Comparison of ENCODE assay signal across 5 cellular contexts in the genomic region with DNA sequence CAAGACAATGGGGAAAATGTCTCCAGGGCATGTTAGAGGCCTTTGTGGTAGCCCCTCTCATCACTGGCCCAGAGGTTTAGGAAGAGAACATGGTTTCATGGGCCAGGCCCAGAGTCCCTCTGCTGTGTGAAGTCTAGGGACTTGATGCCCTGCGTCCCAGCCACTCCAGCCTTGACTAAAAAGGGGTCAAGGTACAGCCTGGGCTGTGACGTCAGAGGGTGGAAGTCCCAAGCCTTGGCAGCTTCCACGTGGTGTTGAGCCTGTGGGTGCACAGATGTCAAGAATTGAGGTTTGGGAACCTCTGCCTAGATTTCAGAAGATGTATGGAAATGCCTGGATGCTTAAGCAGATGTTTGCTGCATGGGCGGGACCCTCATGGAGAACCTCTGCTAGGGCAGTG.
A peak's percentile ranks its signal among the peaks of the same experiment; 100 is the strongest.
DNase-seq lines count a peak whose midpoint lies in the region; ATAC-seq, FAIRE-seq and TF ChIP-seq lines count a peak whose summit lies in the region.
"Not testable (repeated sequence)": the region's sequence is repeated elsewhere in the genome, so short reads cannot be mapped to it uniquely, and the experiment has no call there.

No MANE protein-coding gene starts in this region.

- TF ChIP-seq CTCF in DND-41 (IDR thresholded peaks at IDR 0.05; ENCODE audit: borderline replicate concordance, extremely low read depth, low read length, poor library complexity, severe bottlenecking); H1 (IDR thresholded peaks at IDR 0.05; ENCODE audit: control extremely low read depth in 1 of 3, insufficient read depth in 1 of 3, low read depth in 1 of 3, low read length in 3 of 3); kidney (IDR thresholded peaks at IDR 0.05; ENCODE audit: borderline replicate concordance, extremely low read depth, insufficient read depth): not testable (repeated sequence)

- peak overlapping the region; percentile 22; the same call in 1 of the 2 replicates for H2AFZ ChIP-seq in DND-41 (ENCODE audit: low read depth, low read length)
- H2AFZ ChIP-seq in H1 (ENCODE audit: low read length): not testable (repeated sequence)

- CTCF ChIA-PET in H1 (lab: Charles Lee; ENCODE audit: partially characterized antibody): not testable (repeated sequence)

- H2BK15ac ChIP-seq in H1 (ENCODE audit: low read length); mesendoderm (replicated peaks; ENCODE audit: low read depth): not testable (repeated sequence)

- not testable (repeated sequence) for H4K91ac ChIP-seq in H1 (replicated peaks; ENCODE audit: insufficient read length, low read length)

- POLR2A ChIA-PET in H1 (lab: Charles Lee; ENCODE audit: partially characterized antibody): not testable (repeated sequence)

- not testable (repeated sequence) for H3K4ac ChIP-seq in H1 (replicated peaks; ENCODE audit: insufficient read length, low read depth, low read length); mesendoderm (ENCODE audit: low read depth, low read length)

- not testable (repeated sequence) for H3K18ac ChIP-seq in H1 (ENCODE audit: extremely low read depth, low read length); mesendoderm (ENCODE audit: low read length)

- H3K27ac ChIP-seq in DND-41 (ENCODE audit: low read length); H1 (ENCODE audit: low read depth, low read length); kidney (ENCODE audit: low read depth in 2 of 2, low read length in 2 of 2); mesendoderm (ENCODE audit: low read depth, low read length): not testable (repeated sequence)

- not testable (repeated sequence) for DNase-seq in DND-41; H1 (ENCODE audit: low read depth in 1 of 2, low spot score in 2 of 2)
- peak; percentile 5 for DNase-seq in NT2/D1 (ENCODE audit: low read depth, low spot score)
- DNase-seq in kidney: peak; percentile 49
- peak; percentile 8 for DNase-seq in mesendoderm

- TF ChIP-seq EP300 in H1 (IDR thresholded peaks at IDR 0.05; ENCODE audit: borderline replicate concordance in 1 of 2, low read depth in 2 of 2, low read length in 2 of 2): not testable (repeated sequence)

- TF ChIP-seq RAD21 in H1 (IDR thresholded peaks at IDR 0.05 in 1 of 2, conservative IDR thresholded peaks at IDR 0.05 in 1 of 2; ENCODE audit: low read depth in 2 of 2, low read length in 2 of 2): not testable (repeated sequence)

- intact Hi-C loops in kidney (cut with DNase I): not testable (repeated sequence)

- not testable (repeated sequence) for H4K8ac ChIP-seq in H1 (ENCODE audit: extremely low read depth, insufficient read depth, low read length); mesendoderm (ENCODE audit: low read depth, low read length)

- peak overlapping the region; percentile 65; the same call in 1 of the 2 replicates for H2AK5ac ChIP-seq in H1 (ENCODE audit: low read depth, low read length)
- not testable (repeated sequence) for H2AK5ac ChIP-seq in mesendoderm (ENCODE audit: low read length)

- ATAC-seq in DND-41 (ENCODE audit: insufficient read depth, low read depth): not testable (repeated sequence)

- not testable (repeated sequence) for H4K5ac ChIP-seq in H1 (ENCODE audit: insufficient read length, low read depth, low read length); mesendoderm (ENCODE audit: low read length)

- not testable (repeated sequence) for H2BK20ac ChIP-seq in H1 (ENCODE audit: low read length)

- not testable (repeated sequence) for FAIRE-seq in H1 (lab: Jason Lieb, UNC); kidney (lab: Jason Lieb, UNC)

- H3K23me2 ChIP-seq in H1 (ENCODE audit: low read depth, low read length): not testable (repeated sequence)

- TF ChIP-seq POLR2A in H1 (IDR thresholded peaks at IDR 0.05; ENCODE audit: control extremely low read depth in 1 of 2, low read depth in 2 of 2, low read length in 2 of 2): not testable (repeated sequence)

- not testable (repeated sequence) for H3K27me3 ChIP-seq in DND-41 (ENCODE audit: insufficient read depth, low read length, poor library complexity); NT2/D1 (ENCODE audit: insufficient read depth, insufficient read length); H1 (replicated peaks in 1 of 4; ENCODE audit: control insufficient read depth in 3 of 4, extremely low read depth in 1 of 4, insufficient read depth in 3 of 4, low read length in 3 of 4); mesendoderm (ENCODE audit: insufficient read depth, low read length, poor library complexity)

- WGBS in H1 (ENCODE audit: extremely low coverage in 1 of 2, insufficient coverage in 1 of 2, insufficient read length in 1 of 2, insufficient replicate concordance in 2 of 2, low coverage in 1 of 2, low lambda C conversion rate in 2 of 2, missing lambda C conversion rate in 1 of 2), 2 experiments: 89% methylated on average over 4 of the region's 4 CpGs; no CpG with 5 or more reads in 1 of the 2 experiments
- no CpG with 5 or more reads among the region's 4 CpGs for WGBS in mesendoderm (ENCODE audit: extremely low coverage, insufficient coverage, low lambda C conversion rate)

- H2BK5ac ChIP-seq in H1 (ENCODE audit: low read depth, low read length); mesendoderm (ENCODE audit: low read length): not testable (repeated sequence)

- not testable (repeated sequence) for H3K9ac ChIP-seq in DND-41 (ENCODE audit: low read depth, low read length); NT2/D1 (ENCODE audit: insufficient read length, low read depth); H1 (replicated peaks in 1 of 4; ENCODE audit: extremely low read depth in 1 of 4, low read depth in 3 of 4, low read length in 3 of 4); kidney (ENCODE audit: low read length in 2 of 2); mesendoderm (ENCODE audit: low read length)

- H3K9me3 ChIP-seq in DND-41 (ENCODE audit: insufficient read depth, low read length, severe bottlenecking): peaks cover 32% of the 10 kb centered on the region
- H3K9me3 ChIP-seq in NT2/D1 (ENCODE audit: insufficient read depth, low read length): peaks cover 27% of the 10 kb centered on the region; the same call in 1 of the 2 replicates
- peaks cover 13 to 17% of the 10 kb centered on the region in 2 experiments for H3K9me3 ChIP-seq in H1 (ENCODE audit: insufficient read depth in 2 of 2, low read depth in 1 of 2, low read length in 1 of 2)
- H3K9me3 ChIP-seq in kidney (ENCODE audit: control insufficient read depth in 1 of 2, low read length in 2 of 2): not testable (repeated sequence)

- H4K20me1 ChIP-seq in DND-41 (ENCODE audit: insufficient read depth, low read length); H1 (replicated peaks in 1 of 2; ENCODE audit: control insufficient read depth in 1 of 2, insufficient read depth in 2 of 2, low read length in 2 of 2): not testable (repeated sequence)

- not testable (repeated sequence) for H3K36me3 ChIP-seq in DND-41 (ENCODE audit: insufficient read depth, low read length); NT2/D1 (ENCODE audit: insufficient read depth, insufficient read length, low read length); H1 (ENCODE audit: control insufficient read depth in 2 of 4, insufficient read depth in 4 of 4, low read length in 3 of 4); kidney (ENCODE audit: control insufficient read depth in 1 of 2, insufficient read depth in 2 of 2, low read length in 2 of 2); mesendoderm (ENCODE audit: control insufficient read depth, insufficient read depth, low read length)

- H2BK12ac ChIP-seq in H1 (ENCODE audit: low read depth, low read length): not testable (repeated sequence)

- H3K14ac ChIP-seq in H1 (ENCODE audit: insufficient read length): not testable (repeated sequence)

- not testable (repeated sequence) for H3K23ac ChIP-seq in H1 (ENCODE audit: insufficient read length); mesendoderm (ENCODE audit: low read length)

- not testable (repeated sequence) for H3K4me1 ChIP-seq in DND-41 (ENCODE audit: insufficient read depth, low read length); NT2/D1 (ENCODE audit: insufficient read depth, insufficient read length); H1 (replicated peaks in 1 of 4; ENCODE audit: control insufficient read depth in 3 of 4, insufficient read depth in 4 of 4, low read length in 3 of 4); kidney (ENCODE audit: control insufficient read depth in 1 of 2, insufficient read depth in 1 of 2, low read depth in 1 of 2, low read length in 2 of 2); mesendoderm (ENCODE audit: control insufficient read depth, low read depth, low read length)

- H3K79me2 ChIP-seq in DND-41 (ENCODE audit: insufficient read depth, low read length); H1 (ENCODE audit: control insufficient read depth in 1 of 2, insufficient read depth in 2 of 2, low read length in 2 of 2); mesendoderm (ENCODE audit: control insufficient read depth, insufficient read depth, low read length): not testable (repeated sequence)

- H3K4me2 ChIP-seq in DND-41 (ENCODE audit: insufficient read depth, low read length); H1 (ENCODE audit: insufficient read depth in 1 of 2, low read depth in 2 of 2, low read length in 2 of 2); mesendoderm (ENCODE audit: low read length): not testable (repeated sequence)

- not testable (repeated sequence) for H2BK120ac ChIP-seq in H1 (replicated peaks; ENCODE audit: low read depth, low read length); mesendoderm (ENCODE audit: low read depth, low read length)

- H3K4me3 ChIP-seq in DND-41 (ENCODE audit: low read depth in 1 of 2, low read length in 2 of 2); NT2/D1 (ENCODE audit: insufficient read length, low read depth); H1 (ENCODE audit: extremely low read depth in 1 of 4, insufficient read depth in 2 of 4, low read depth in 3 of 4, low read length in 4 of 4); kidney (ENCODE audit: low read length in 2 of 2); mesendoderm (ENCODE audit: low read length): not testable (repeated sequence)

- H3K56ac ChIP-seq in H1 (replicated peaks; ENCODE audit: insufficient read length, low read depth, low read length); mesendoderm (ENCODE audit: low read length): not testable (repeated sequence)

- not testable (repeated sequence) for H3K79me1 ChIP-seq in H1 (ENCODE audit: low read depth, low read length); mesendoderm (ENCODE audit: low read length)
